Comparison of ENCODE assay signal across 9 cellular contexts in the genomic region with DNA sequence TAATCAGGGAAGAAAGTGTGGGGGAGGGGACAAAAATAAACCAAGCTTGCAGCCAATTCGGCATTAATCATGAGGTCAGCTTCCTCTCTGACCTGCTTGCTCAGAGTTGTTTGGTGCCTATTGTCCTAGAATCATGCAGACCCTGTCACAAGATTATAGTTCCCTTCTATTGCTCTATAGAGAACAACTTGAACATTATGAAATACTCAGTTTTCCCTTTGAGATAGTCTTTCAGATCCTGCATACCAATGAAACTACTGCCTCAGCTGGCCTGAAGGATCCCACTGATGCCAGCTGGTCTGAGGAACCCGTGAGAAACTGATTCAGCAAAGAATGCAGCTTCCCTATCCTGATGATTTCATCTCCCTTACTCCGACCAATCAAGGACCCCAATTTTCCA. TPM values are rescaled to one million over a fixed set of nuclear protein-coding genes. Genes with fewer than 3 reads are reported as not detected.
DNase-seq lines count a peak whose midpoint lies in the region; ATAC-seq and TF ChIP-seq lines count a peak whose summit lies in the region.
"Had no signal": no experiment of that assay in that cellular context is flagged by ENCODE, and none has a peak within 500 bp of the region (broad histone marks: within the 10 kb centered on the region; RNA-seq: fewer than 3 reads in every experiment).

No MANE protein-coding gene starts in this region.

- no peaks in the 10 kb centered on the region for H4K20me1 ChIP-seq in DND-41 (ENCODE audit: insufficient read depth, low read length)

- no peak overlapping the region for H3K9ac ChIP-seq in DND-41 (ENCODE audit: low read depth, low read length)

- H3K27ac ChIP-seq in DND-41 (ENCODE audit: low read length) (no peak overlapping the region), WERI-Rb-1 (peak overlapping the region; percentile 63)

- no peak for TF ChIP-seq CTCF in DND-41 (IDR thresholded peaks at IDR 0.05; ENCODE audit: borderline replicate concordance, extremely low read depth, low read length, poor library complexity, severe bottlenecking)
- TF ChIP-seq CTCF in WERI-Rb-1 (IDR thresholded peaks at IDR 0.05; ENCODE audit: low read depth, low read length), result no peak
- no peak for TF ChIP-seq CTCF in fibroblast of the aortic adventitia (IDR thresholded peaks at IDR 0.05; ENCODE audit: insufficient read depth, low read length)
- no peak for TF ChIP-seq CTCF in omental fat pad (IDR thresholded peaks at IDR 0.05)

- H3K4me2 ChIP-seq in DND-41 (ENCODE audit: insufficient read depth, low read length), result no peak overlapping the region; the same call in 1 of the 2 replicates

- H3K79me2 ChIP-seq in DND-41 (ENCODE audit: insufficient read depth, low read length), result no peaks in the 10 kb centered on the region

- DNase-seq in DND-41 (no peak), WERI-Rb-1 (no peak), fibroblast of the aortic adventitia (ENCODE audit: low read depth) (peak; percentile 57), pons (ENCODE audit: low spot score) (peak; percentile 63), GM19240 (ENCODE audit: insufficient read length, low spot score) (no peak), omental fat pad (ENCODE audit: low spot score) (no peak)

- ATAC-seq in DND-41 (ENCODE audit: insufficient read depth, low read depth) (no peak), GM19035 (IDR thresholded peaks at IDR 0.05; ENCODE audit: unreplicated experiment) (no peak), omental fat pad (ENCODE audit: low FRiP score) (no peak)
- no peak for ATAC-seq in activated CD4-positive, CD25-positive, alpha-beta regulatory T cell treated with anti-CD3 and anti-CD28 coated beads, Interleukin-2, amount 50 U/mL, for 24 hours

- no peaks in the 10 kb centered on the region for H3K9me3 ChIP-seq in DND-41 (ENCODE audit: insufficient read depth, low read length, severe bottlenecking)
- no peaks in the 10 kb centered on the region for H3K9me3 ChIP-seq in WERI-Rb-1 (ENCODE audit: severe bottlenecking)
- H3K9me3 ChIP-seq: Peyer's patch had no signal

- peak overlapping the region; percentile 93 for H2AFZ ChIP-seq in DND-41 (ENCODE audit: low read depth, low read length)

- H3K27me3 ChIP-seq in DND-41 (ENCODE audit: insufficient read depth, low read length, poor library complexity), result peaks cover 5% of the 10 kb centered on the region
- no peaks in the 10 kb centered on the region for H3K27me3 ChIP-seq in WERI-Rb-1 (ENCODE audit: insufficient read depth, low read depth, severe bottlenecking)
- H3K27me3 ChIP-seq: Peyer's patch had no signal

- no peak overlapping the region for H3K4me3 ChIP-seq in DND-41 (ENCODE audit: low read depth in 1 of 2, low read length in 2 of 2)
- H3K4me3 ChIP-seq in WERI-Rb-1 (ENCODE audit: low read depth, low read length), result no peak overlapping the region
- H3K4me3 ChIP-seq in fibroblast of the aortic adventitia (ENCODE audit: low read depth, low read length), result no peak overlapping the region

- H3K4me1 ChIP-seq in DND-41 (ENCODE audit: insufficient read depth, low read length), result peaks cover 18% of the 10 kb centered on the region

- H3K36me3 ChIP-seq in DND-41 (ENCODE audit: insufficient read depth, low read length) (no peaks in the 10 kb centered on the region), WERI-Rb-1 (peaks cover 18% of the 10 kb centered on the region)
- H3K36me3 ChIP-seq: Peyer's patch had no signal

RNA-seq across cellular contexts. Expression of a gene that starts 1.0 kb away (rescaled TPM):
- total RNA-seq in fibroblast of the aortic adventitia (ENCODE audit: low replicate concordance) (4.0 and 7.3 TPM in 2 replicates), omental fat pad (10 to 100 TPM in 1 of 4 donors, 1 to 10 TPM in 3; 4.3 to 11.3 (median 6.0) TPM)

RNA-seq across cellular contexts. Expression of a gene that starts 31.2 kb away (rescaled TPM):
- 1.4 and 2.1 TPM in 2 replicates for total RNA-seq in fibroblast of the aortic adventitia (ENCODE audit: low replicate concordance)
- total RNA-seq in omental fat pad, result 1 to 10 TPM in 1 of 4 donors, under 1 TPM in 2, not detected in 1; 0.19 to 1.4 (median 0.72) TPM

Comparison
In these comparisons a context has a peak if more than half of its experiments do, and no peak if none do; other contexts are left out.
1. DNase-seq: peak in fibroblast of the aortic adventitia (single experiment) and pons (single experiment); none in DND-41 (single experiment), WERI-Rb-1 (single experiment), GM19240 (single experiment) and omental fat pad (single experiment).